Comparison of ENCODE assay signal across 15 cellular contexts in genomic region chr22:38120359-38121110, GRCh38. TPM values are rescaled to one million over a fixed set of nuclear protein-coding genes. Genes with fewer than 3 reads are reported as not detected.
A peak's percentile ranks its signal among the peaks of the same experiment; 100 is the strongest.
DNase-seq lines count a peak whose midpoint lies in the region; ATAC-seq and TF ChIP-seq lines count a peak whose summit lies in the region.
"Had no signal": no experiment of that assay in that cellular context is flagged by ENCODE, and none has a peak within 500 bp of the region (broad histone marks: within the 10 kb centered on the region; RNA-seq: fewer than 3 reads in every experiment).

No MANE protein-coding gene starts in this region.

- no peaks in the 10 kb centered on the region for H3K27me3 ChIP-seq in BLaER1
- H3K27me3 ChIP-seq in lower lobe of right lung (ENCODE audit: low read depth), result no peaks in the 10 kb centered on the region
- H3K27me3 ChIP-seq: Peyer's patch had no signal

- ATAC-seq in lower lobe of right lung (peak; percentile 11 to 33), HG02884 (IDR thresholded peaks at IDR 0.05; ENCODE audit: unreplicated experiment) (no peak)
- ATAC-seq: A549 had no signal

- peak overlapping the region; percentile 12 for H3K27ac ChIP-seq in BLaER1
- no peak overlapping the region for H3K27ac ChIP-seq in lower lobe of right lung
- H3K27ac ChIP-seq: A549, HL-60, Peyer's patch had no signal

- H3K36me3 ChIP-seq in BLaER1 (peaks cover 8% of the 10 kb centered on the region; the same call in 1 of the 2 replicates), lower lobe of right lung (peaks cover 8% of the 10 kb centered on the region)

- H3K4me2 ChIP-seq in BLaER1, result peak overlapping the region; percentile 92
- H3K4me2 ChIP-seq: A549 had no signal

- H3K4me1 ChIP-seq in BLaER1, result peaks cover 61% of the 10 kb centered on the region
- no peaks in the 10 kb centered on the region for H3K4me1 ChIP-seq in lower lobe of right lung
- H3K4me1 ChIP-seq: A549, Caco-2, Peyer's patch had no signal

- no peaks in the 10 kb centered on the region; the same call in 1 of the 2 replicates for H4K20me1 ChIP-seq in BLaER1

- H3K9me3 ChIP-seq in BLaER1 (no peaks in the 10 kb centered on the region), lower lobe of right lung (no peaks in the 10 kb centered on the region)
- H3K9me3 ChIP-seq: A549, Caco-2, Peyer's patch had no signal

- H3K9ac ChIP-seq in BLaER1, result peak overlapping the region; percentile 38; the same call in 1 of the 2 replicates

- TF ChIP-seq CTCF in epithelial cell of esophagus (IDR thresholded peaks at IDR 0.05; ENCODE audit: insufficient read depth, low read depth, low read length, missing control alignments) (no peak), lower lobe of right lung (IDR thresholded peaks at IDR 0.05) (no peak)

- DNase-seq in HT-29 (ENCODE audit: low spot score) (peak; percentile 45), epithelial cell of esophagus (ENCODE audit: low read depth) (peak; percentile 48), lower lobe of right lung (peak; percentile 35), HPDE6-E6E7 (ENCODE audit: extremely low spot score) (no peak), T-helper 1 cell (no peak), pons (ENCODE audit: low spot score) (no peak)
- DNase-seq: Caco-2, NCI-H1417, NCI-H2029, NCI-H510A had no signal

- no peak overlapping the region for H3K4me3 ChIP-seq in BLaER1
- no peak overlapping the region for H3K4me3 ChIP-seq in epithelial cell of esophagus (ENCODE audit: low read length)
- no peak overlapping the region for H3K4me3 ChIP-seq in lower lobe of right lung
- H3K4me3 ChIP-seq: A549, Peyer's patch had no signal

- intact Hi-C loops in lower lobe of right lung (cut with DNase I), result no loop called here

RNA-seq across cellular contexts. Expression of gene BAIAP2L2, which starts 10.1 kb away (rescaled TPM):
- total RNA-seq in HT-29 (2014; rRNA removed; shearing (Covaris generic)), result 9.5 and 11.6 TPM in 2 replicates
- total RNA-seq in lower lobe of right lung, result 0.44 TPM

RNA-seq across cellular contexts. Expression of gene SLC16A8, which starts 36.6 kb away (rescaled TPM):
- total RNA-seq in HT-29 (2014; rRNA removed; shearing (Covaris generic)), result not detected in 2 replicates
- total RNA-seq in lower lobe of right lung, result 0.24 TPM
- total RNA-seq: Caco-2, Peyer's patch had no signal

Comparison
In these comparisons a context has a peak if more than half of its experiments do, and no peak if none do; other contexts are left out.
1. DNase-seq: peak in HT-29 (single experiment), epithelial cell of esophagus (single experiment) and lower lobe of right lung (single experiment); none in HPDE6-E6E7 (single experiment), T-helper 1 cell (0 of 5) and pons (single experiment).